1 cellular context compared by ENCODE assay signal in genomic region chr16:57462978-57463362, GRCh38.
TF ChIP-seq lines count a peak whose summit lies in the region.

No MANE protein-coding gene starts in this region.

TF ChIP-seq in H1, 55 proteins besides CTCF, POLR2A, EP300 and RAD21:
- TF ChIP-seq, protein P1, sequence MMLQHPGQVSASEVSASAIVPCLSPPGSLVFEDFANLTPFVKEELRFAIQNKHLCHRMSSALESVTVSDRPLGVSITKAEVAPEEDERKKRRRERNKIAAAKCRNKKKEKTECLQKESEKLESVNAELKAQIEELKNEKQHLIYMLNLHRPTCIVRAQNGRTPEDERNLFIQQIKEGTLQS (IDR thresholded peaks at IDR 0.05; ENCODE audit: insufficient read depth, low read depth, low read length): no peak
- TF ChIP-seq RBBP5 (IDR thresholded peaks at IDR 0.05; ENCODE audit: borderline replicate concordance, low read depth, low read length) (0 out of 2 replicates have a peak, but pooled peaks have one; percentile 2), GABPA (IDR thresholded peaks at IDR 0.05; ENCODE audit: borderline replicate concordance, insufficient read depth, low read length) (no peak), HDAC2 (IDR thresholded peaks at IDR 0.05; ENCODE audit: borderline replicate concordance in 1 of 2, low read depth in 2 of 2, low read length in 2 of 2) (no peak), TBP (IDR thresholded peaks at IDR 0.05; ENCODE audit: low read depth, low read length) (no peak), SUZ12 (IDR thresholded peaks at IDR 0.05; ENCODE audit: low read length) (no peak), SAP30 (IDR thresholded peaks at IDR 0.05; ENCODE audit: insufficient read depth, insufficient replicate concordance, low read length) (peak; percentile 15), EZH2 (IDR thresholded peaks at IDR 0.05; ENCODE audit: low read depth, low read length, severe bottlenecking) (no peak)
